Comparison of ENCODE assay signal across 15 cellular contexts in the genomic region with DNA sequence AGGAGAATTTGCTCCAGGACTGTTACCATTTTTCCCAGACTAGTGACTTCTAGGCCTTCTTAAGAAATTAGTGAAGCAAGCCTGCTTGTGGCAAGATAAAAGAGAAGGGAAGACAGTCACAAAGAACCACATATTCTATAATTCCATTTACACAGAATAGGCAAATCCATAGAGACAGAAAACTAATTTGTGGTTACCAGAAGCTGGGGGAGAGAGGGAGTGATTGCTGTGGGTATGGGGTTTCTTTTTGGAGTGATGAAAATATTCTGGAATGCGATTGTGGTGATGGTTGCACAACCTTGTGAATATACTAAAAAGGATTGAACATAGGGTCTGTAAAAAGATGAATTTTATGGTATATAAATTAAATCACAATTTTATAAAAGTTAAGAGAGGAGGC.
"Had no signal": no experiment of that assay in that cellular context is flagged by ENCODE, and none has a peak within 500 bp of the region (broad histone marks: within the 10 kb centered on the region; RNA-seq: fewer than 3 reads in every experiment).

No MANE protein-coding gene starts in this region.

- DNase-seq: activated CD4-positive, alpha-beta memory T cell treated with anti-CD3 and anti-CD28 coated beads for 36 hours; activated CD4-positive, CD25-positive, alpha-beta regulatory T cell treated with anti-CD3 and anti-CD28 coated beads, Interleukin-2, amount 50 U/mL, for 72 hours; activated effector memory CD4-positive, alpha-beta T cell treated with anti-CD3 and anti-CD28 coated beads, Interleukin-2, amount 50 U/mL, for 16 hours; activated T-cell treated with anti-CD3 and anti-CD28 coated beads, Interleukin-2, amount 50 U/mL, for 4 hours; anterior cingulate cortex; heart right ventricle; mesendoderm; nephron progenitor cell; psoas muscle; stimulated activated CD4-positive, alpha-beta T cell treated with anti-CD3 and anti-CD28 coated beads, Interleukin-12 subunit alpha, Interleukin-12 subunit beta, amount 100 ng/mL, for 4 hours; stimulated activated naive CD4-positive, alpha-beta T cell; SW 1271; upper lobe of left lung had no signal

- H3K36me3 ChIP-seq: heart right ventricle, suprapubic skin, upper lobe of left lung had no signal

- H3K4me3 ChIP-seq: heart right ventricle, psoas muscle, suprapubic skin, upper lobe of left lung had no signal

- H3K9me3 ChIP-seq: heart right ventricle, psoas muscle, suprapubic skin, upper lobe of left lung had no signal

- ATAC-seq: activated T-cell treated with anti-CD3 and anti-CD28 coated beads, Interleukin-2, amount 50 U/mL, for 4 hours; heart right ventricle; psoas muscle; sciatic nerve had no signal

- H3K27me3 ChIP-seq: suprapubic skin, upper lobe of left lung had no signal

- H3K4me1 ChIP-seq: heart right ventricle, psoas muscle, suprapubic skin, upper lobe of left lung had no signal
